ENCODE assay signal across 8 cellular contexts in the genomic region with DNA sequence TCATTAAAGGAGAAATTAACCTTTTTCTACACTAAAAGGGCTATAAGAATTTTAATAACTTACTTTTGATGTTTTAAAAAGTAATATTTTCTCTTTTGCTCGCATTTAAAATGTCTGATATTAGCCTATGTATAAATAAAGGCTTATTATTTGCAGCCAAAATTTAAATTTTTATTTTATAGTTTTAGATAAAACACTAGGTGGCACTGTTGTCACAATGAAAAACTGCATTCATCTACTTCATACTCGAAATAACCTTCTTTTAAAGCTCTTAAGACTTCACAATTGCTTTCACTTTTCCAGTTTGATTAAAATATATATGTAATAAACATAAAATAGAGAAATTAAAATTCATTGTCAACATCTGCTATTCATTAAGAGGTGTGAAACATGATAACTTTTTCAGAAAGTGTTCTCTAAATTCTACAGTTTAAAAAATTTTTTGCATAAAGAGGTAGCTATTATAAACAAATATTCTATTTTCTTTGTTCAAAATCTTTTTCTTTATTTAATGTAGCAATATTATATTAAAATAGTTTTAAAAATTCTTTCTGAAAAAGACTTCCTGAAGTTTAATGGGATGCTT.
A peak's percentile ranks its signal among the peaks of the same experiment; 100 is the strongest.
DNase-seq lines count a peak whose midpoint lies in the region; ATAC-seq and TF ChIP-seq lines count a peak whose summit lies in the region.

No MANE protein-coding gene starts in this region.

- no peak for ATAC-seq in mucosa of descending colon
- ATAC-seq in HG02642 (IDR thresholded peaks at IDR 0.05; ENCODE audit: poor library complexity, unreplicated experiment): no peak

- H3K27ac Mint-ChIP-seq in CD4-positive, alpha-beta memory T cell: no peak overlapping the region

- intact Hi-C loops in mucosa of descending colon (cut with DNase I, micrococcal nuclease): loop anchor here (10.0 kb wide), 1 partner anchor 476 kb away; no protein-coding TSS in a partner anchor
- intact Hi-C loops in CD4-positive, alpha-beta memory T cell (cut with micrococcal nuclease): no loop called here

- H3K9me3 ChIP-seq in mucosa of descending colon: no peaks in the 10 kb centered on the region
- H3K9me3 ChIP-seq in CD4-positive, alpha-beta memory T cell (ENCODE audit: control insufficient read depth in 1 of 2, low read length in 2 of 2): no peaks in the 10 kb centered on the region

- DNase-seq in A172 (ENCODE audit: low spot score): peak; percentile 31
- DNase-seq in GM13976 (ENCODE audit: low spot score): peak; percentile 16
- DNase-seq in RKO (ENCODE audit: low spot score): peak; percentile 53
- DNase-seq in fibroblast of villous mesenchyme (ENCODE audit: low read depth): peak; percentile 18
- DNase-seq in mucosa of descending colon: no peak
- no peak for DNase-seq in occipital lobe (lab: John Stamatoyannopoulos, UW)
- no peak for DNase-seq in CD4-positive, alpha-beta memory T cell

- no peak overlapping the region for H3K4me3 ChIP-seq in fibroblast of villous mesenchyme (ENCODE audit: low read depth, low read length)
- H3K4me3 ChIP-seq in mucosa of descending colon: no peak overlapping the region
- H3K4me3 ChIP-seq in CD4-positive, alpha-beta memory T cell (ENCODE audit: low read length in 2 of 2): no peak overlapping the region

- H3K4me3 Mint-ChIP-seq in CD4-positive, alpha-beta memory T cell: no peak overlapping the region

- no peaks in the 10 kb centered on the region for H3K4me1 ChIP-seq in mucosa of descending colon (ENCODE audit: low read depth)
- H3K4me1 ChIP-seq in CD4-positive, alpha-beta memory T cell (ENCODE audit: insufficient read depth, low read length): no peaks in the 10 kb centered on the region

- no peaks in the 10 kb centered on the region for H3K27me3 ChIP-seq in CD4-positive, alpha-beta memory T cell (ENCODE audit: insufficient read depth, low read length)

- POLR2A ChIA-PET in CD4-positive, alpha-beta memory T cell (lab: Charles Lee; ENCODE audit: partially characterized antibody): no interaction called here

- CTCF ChIA-PET in CD4-positive, alpha-beta memory T cell (lab: Charles Lee; ENCODE audit: partially characterized antibody): no interaction called here

- H3K4me1 Mint-ChIP-seq in CD4-positive, alpha-beta memory T cell: no peaks in the 10 kb centered on the region

- no peaks in the 10 kb centered on the region for H3K36me3 Mint-ChIP-seq in CD4-positive, alpha-beta memory T cell

- H3K27me3 Mint-ChIP-seq in CD4-positive, alpha-beta memory T cell: peaks cover 0 to 1% of the 10 kb centered on the region in 2 donors

- H3K9me3 Mint-ChIP-seq in CD4-positive, alpha-beta memory T cell: no peaks in the 10 kb centered on the region

- no peak for TF ChIP-seq CTCF in GM13976 (IDR thresholded peaks at IDR 0.05; ENCODE audit: borderline replicate concordance, control extremely low read depth, extremely low read depth, insufficient read depth, missing control alignments)
- peak; percentile 41 for TF ChIP-seq CTCF in fibroblast of villous mesenchyme (IDR thresholded peaks at IDR 0.05; ENCODE audit: insufficient read depth, low read depth, low read length)
- no peak for TF ChIP-seq CTCF in mucosa of descending colon (IDR thresholded peaks at IDR 0.05)

- no peak overlapping the region for H3K27ac ChIP-seq in CD4-positive, alpha-beta memory T cell (ENCODE audit: low read depth, low read length)

- in situ Hi-C loops in GM13976 (cut with MboI; ENCODE audit: low sequenced_read_pairs, unreplicated experiment): loop anchor here (25.0 kb wide), 2 partner anchors 459 to 659 kb away; no protein-coding TSS in a partner anchor

- H3K36me3 ChIP-seq in mucosa of descending colon (ENCODE audit: low read depth): no peaks in the 10 kb centered on the region
- H3K36me3 ChIP-seq in CD4-positive, alpha-beta memory T cell (ENCODE audit: insufficient read depth, low read length): no peaks in the 10 kb centered on the region

Comparison
In these comparisons a context has a peak if more than half of its experiments do, and no peak if none do; other contexts are left out.
1. DNase-seq: peak in A172 (single experiment), GM13976 (single experiment), RKO (single experiment) and fibroblast of villous mesenchyme (single experiment); none in mucosa of descending colon (0 of 3), occipital lobe (single experiment) and CD4-positive, alpha-beta memory T cell (0 of 5).